In genomic region chr9:83062653-83063527, GRCh38 we compare ENCODE assay signal across 8 cellular contexts. TPM values are rescaled to one million over a fixed set of nuclear protein-coding genes. Genes with fewer than 3 reads are reported as not detected.
A peak's percentile ranks its signal among the peaks of the same experiment; 100 is the strongest.
DNase-seq lines count a peak whose midpoint lies in the region; ATAC-seq, FAIRE-seq and TF ChIP-seq lines count a peak whose summit lies in the region.
"Had no signal": no experiment of that assay in that cellular context is flagged by ENCODE, and none has a peak within 500 bp of the region (broad histone marks: within the 10 kb centered on the region; RNA-seq: fewer than 3 reads in every experiment).

Gene RASEF (minus strand): TSS chr9:83063142. CDS start chr9:83062867, 275 bp downstream.

- TF ChIP-seq POLR2A in Peyer's patch (IDR thresholded peaks at IDR 0.05): peak; percentile 77 to 89

- H3K9ac ChIP-seq in skeletal muscle tissue (ENCODE audit: low read depth in 1 of 3, low read length in 3 of 3): no peak within 1 kb of the TSS

- H3K4me1 ChIP-seq in Peyer's patch (peaks cover 0 to 9% (median 0%) of the 10 kb centered on the region in 4 donors), skeletal muscle tissue (ENCODE audit: control insufficient read depth in 3 of 3, insufficient read depth in 3 of 3, low read length in 3 of 3) (peaks cover 3 to 12% (median 11%) of the 10 kb centered on the region in 3 donors)

- peak in 3 of 6 experiments; percentile 20 to 45 (median 20) for TF ChIP-seq CTCF in Peyer's patch (IDR thresholded peaks at IDR 0.05)

- H3K9me3 ChIP-seq in Peyer's patch (peaks cover 0 to 4% (median 0%) of the 10 kb centered on the region in 4 donors), skeletal muscle tissue (ENCODE audit: control insufficient read depth in 3 of 3, low read length in 3 of 3) (no peaks in the 10 kb centered on the region)
- H3K9me3 ChIP-seq: neutrophil had no signal

- DNase-seq in HTR-8/SVneo (ENCODE audit: insufficient read length, low spot score) (peak; percentile 39), Peyer's patch (peak in 2 of 3 donors; percentile 77 to 90), left ventricle myocardium superior (no peak), posterior vena cava (ENCODE audit: low spot score) (no peak), CD1c-positive myeloid dendritic cell (ENCODE audit: extremely low spot score) (no peak)

- ATAC-seq in left ventricle myocardium superior (peak; percentile 50), GM19397 (IDR thresholded peaks at IDR 0.05; ENCODE audit: unreplicated experiment) (no peak)

- peak within 1 kb of the TSS in 3 of 4 donors; percentile 63 to 88 (median 78) for H3K27ac ChIP-seq in Peyer's patch
- no peak within 1 kb of the TSS for H3K27ac ChIP-seq in skeletal muscle tissue (ENCODE audit: low read depth, low read length)
- H3K27ac ChIP-seq: neutrophil had no signal

- intact Hi-C loops in left ventricle myocardium superior (cut with micrococcal nuclease): no loop called here
- intact Hi-C loops in posterior vena cava (cut with DNase I): no loop called here

- H3K36me3 ChIP-seq in Peyer's patch (no peaks in the 10 kb centered on the region), skeletal muscle tissue (ENCODE audit: control insufficient read depth in 3 of 3, insufficient read depth in 3 of 3, low read length in 3 of 3) (no peaks in the 10 kb centered on the region)
- H3K36me3 ChIP-seq: neutrophil had no signal

- FAIRE-seq in HTR-8/SVneo (lab: Jason Lieb, UNC): no peak

- H3K27me3 ChIP-seq in Peyer's patch (no peaks in the 10 kb centered on the region), skeletal muscle tissue (ENCODE audit: control insufficient read depth in 3 of 3, insufficient read depth in 3 of 3, low read length in 3 of 3) (peaks cover 32 to 45% (median 45%) of the 10 kb centered on the region in 3 donors)

- peak within 1 kb of the TSS in 3 of 4 donors; percentile 36 to 70 (median 59) for H3K4me3 ChIP-seq in Peyer's patch
- H3K4me3 ChIP-seq in skeletal muscle tissue (ENCODE audit: low read length in 3 of 3): peak within 1 kb of the TSS in 2 of 3 donors; percentile 38

RNA-seq across cellular contexts. Expression of gene RASEF, which starts in this region (rescaled TPM):
- total RNA-seq in Peyer's patch (10 to 100 TPM in 3 of 4 donors, 1 to 10 TPM in 1; 9.9 to 73.6 (median 29.4) TPM), left ventricle myocardium superior (not detected), skeletal muscle tissue (under 0.01 TPM), posterior vena cava (under 1 TPM; 0.37 to 1.00 TPM)

Comparison
In these comparisons a context has a peak if more than half of its experiments do, and no peak if none do; other contexts are left out.
1. RNA of gene RASEF (total RNA-seq): 9.9 to 73.6 TPM in Peyer's patch; 0.37 to 1.00 TPM in posterior vena cava, not detected in left ventricle myocardium superior (single experiment) and under 0.01 TPM in skeletal muscle tissue (single experiment); every median in the first group is over 4 times any median in the second.
2. Peak in ATAC-seq in left ventricle myocardium superior; RNA of the gene not detected or under 1 TPM.
3. DNase-seq: peak in HTR-8/SVneo (single experiment) and Peyer's patch (2 of 3); none in left ventricle myocardium superior (single experiment), posterior vena cava (single experiment) and CD1c-positive myeloid dendritic cell (single experiment).